ENCODE assay signal across 10 cellular contexts in the genomic region with DNA sequence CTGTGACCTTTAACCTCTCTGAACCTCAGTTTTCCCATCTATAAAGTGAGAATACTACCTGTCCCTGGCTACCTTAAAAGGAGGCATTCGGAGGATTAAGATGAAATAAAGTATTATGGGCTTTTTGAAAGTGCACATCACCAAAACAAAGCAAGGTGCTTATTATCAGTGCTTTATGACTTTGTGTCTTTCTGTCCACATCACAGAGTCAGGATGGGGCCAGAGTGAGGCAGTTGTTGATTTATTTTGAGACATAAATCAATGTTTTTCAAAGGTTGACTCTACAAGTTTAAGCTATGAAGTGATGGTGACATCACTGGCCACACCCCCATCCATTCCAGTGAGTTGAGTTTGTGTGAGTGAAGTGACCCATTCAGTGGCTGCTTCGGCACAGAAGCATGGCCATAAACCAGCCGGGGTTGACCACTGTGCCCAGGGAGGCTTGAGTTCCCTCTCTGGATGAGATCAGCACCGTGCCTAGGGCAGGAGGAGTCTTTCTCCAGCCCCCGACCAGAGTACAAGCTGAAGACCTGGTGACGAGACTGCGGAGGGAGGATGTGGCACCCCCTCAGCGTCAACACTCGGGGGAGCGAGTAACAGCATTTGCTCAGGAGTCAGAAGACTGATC.
DNase-seq lines count a peak whose midpoint lies in the region; ATAC-seq, FAIRE-seq and TF ChIP-seq lines count a peak whose summit lies in the region.
"Had no signal": no experiment of that assay in that cellular context is flagged by ENCODE, and none has a peak within 500 bp of the region (broad histone marks: within the 10 kb centered on the region; RNA-seq: fewer than 3 reads in every experiment).

No MANE protein-coding gene starts in this region.

- no peak for FAIRE-seq in kidney (lab: Jason Lieb, UNC)

- H3K36me3 Mint-ChIP-seq in activated CD4-positive, alpha-beta T cell treated with anti-CD3 and anti-CD28 coated beads, Interleukin-2, amount 10 ng/mL, durations not matched to agents 24 days and 14 days (ENCODE audit: low read depth), result no peaks in the 10 kb centered on the region
- H3K36me3 Mint-ChIP-seq: natural killer cell treated with Interleukin-12 subunit alpha and Interleukin-12 subunit beta and Interleukin-15 and Interleukin-18, amount 100 ng/mL, for 72 hours had no signal

- H3K9me3 ChIP-seq in breast epithelium, result no peaks in the 10 kb centered on the region
- no peaks in the 10 kb centered on the region for H3K9me3 ChIP-seq in kidney (ENCODE audit: control insufficient read depth in 1 of 2, low read length in 2 of 2)
- H3K9me3 ChIP-seq in smooth muscle cell (replicated peaks; ENCODE audit: low read depth), result no peaks in the 10 kb centered on the region

- H3F3A ChIP-seq in smooth muscle cell (ENCODE audit: low read depth), result peaks cover 13% of the 10 kb centered on the region

- H3K4me1 ChIP-seq in breast epithelium (peaks cover 0 to 19% of the 10 kb centered on the region in 2 donors), kidney (ENCODE audit: control insufficient read depth in 1 of 2, insufficient read depth in 1 of 2, low read depth in 1 of 2, low read length in 2 of 2) (peaks cover 11 to 21% of the 10 kb centered on the region in 2 donors), smooth muscle cell (ENCODE audit: low read depth) (peaks cover 16% of the 10 kb centered on the region)

- H3K4me1 Mint-ChIP-seq in activated CD4-positive, alpha-beta T cell treated with anti-CD3 and anti-CD28 coated beads, Interleukin-2, amount 10 ng/mL, durations not matched to agents 24 days and 14 days, result peaks cover 4% of the 10 kb centered on the region

- no peaks in the 10 kb centered on the region for H3K27me3 ChIP-seq in breast epithelium
- H3K27me3 ChIP-seq in smooth muscle cell (ENCODE audit: low read depth), result no peaks in the 10 kb centered on the region

- H3K27ac Mint-ChIP-seq in activated CD4-positive, alpha-beta T cell treated with anti-CD3 and anti-CD28 coated beads, Interleukin-2, amount 10 ng/mL, durations not matched to agents 24 days and 14 days, result no peak overlapping the region

- no peak overlapping the region for H3K4me3 Mint-ChIP-seq in activated CD4-positive, alpha-beta T cell treated with anti-CD3 and anti-CD28 coated beads, Interleukin-2, amount 10 ng/mL, durations not matched to agents 24 days and 14 days
- H3K4me3 Mint-ChIP-seq: natural killer cell treated with Interleukin-12 subunit alpha and Interleukin-12 subunit beta and Interleukin-15 and Interleukin-18, amount 100 ng/mL, for 72 hours had no signal

- H2AFZ ChIP-seq in smooth muscle cell (ENCODE audit: low read depth), result no peak overlapping the region

- no peak overlapping the region for H3K4me2 ChIP-seq in smooth muscle cell

- no peaks in the 10 kb centered on the region for H3K36me3 ChIP-seq in breast epithelium
- H3K36me3 ChIP-seq in kidney (ENCODE audit: control insufficient read depth in 1 of 2, insufficient read depth in 2 of 2, low read length in 2 of 2), result no peaks in the 10 kb centered on the region
- no peaks in the 10 kb centered on the region for H3K36me3 ChIP-seq in smooth muscle cell (ENCODE audit: low read depth)

- TF ChIP-seq CTCF in breast epithelium (IDR thresholded peaks at IDR 0.05) (no peak), kidney (IDR thresholded peaks at IDR 0.05; ENCODE audit: borderline replicate concordance, extremely low read depth, insufficient read depth) (no peak), smooth muscle cell (IDR thresholded peaks at IDR 0.05; ENCODE audit: borderline replicate concordance, insufficient read depth, poor library complexity, severe bottlenecking) (no peak)

- peak; percentile 61 for DNase-seq in HK-2 (ENCODE audit: unreplicated experiment)
- DNase-seq in breast epithelium (ENCODE audit: low spot score in 2 of 2), result no peak
- DNase-seq in kidney, result peak; percentile 87
- no peak for DNase-seq in smooth muscle cell (lab: John Stamatoyannopoulos, UW; ENCODE audit: unreplicated experiment)
- no peak for DNase-seq in activated CD8-positive, alpha-beta memory T cell treated with anti-CD3 and anti-CD28 coated beads, Interleukin-2, amount 50 U/mL, for 48 hours
- no peak for DNase-seq in activated CD4-positive, alpha-beta T cell treated with anti-CD3 and anti-CD28 coated beads, Interleukin-2, amount 10 ng/mL, durations not matched to agents 24 days and 14 days
- DNase-seq: activated gamma-delta T cell treated with Interleukin-2 at 50 U/mL for 16 hours had no signal

- H3K9ac ChIP-seq in kidney (ENCODE audit: low read length in 2 of 2) (peak overlapping the region in 1 of 2 donors; percentile 29), smooth muscle cell (ENCODE audit: low read depth) (peak overlapping the region; percentile 11)

- H3K4me3 ChIP-seq in breast epithelium (no peak overlapping the region), kidney (ENCODE audit: low read length in 2 of 2) (no peak overlapping the region), smooth muscle cell (no peak overlapping the region)

- no peaks in the 10 kb centered on the region for H3K27me3 Mint-ChIP-seq in activated CD4-positive, alpha-beta T cell treated with anti-CD3 and anti-CD28 coated beads, Interleukin-2, amount 10 ng/mL, durations not matched to agents 24 days and 14 days
- H3K27me3 Mint-ChIP-seq: natural killer cell treated with Interleukin-12 subunit alpha and Interleukin-12 subunit beta and Interleukin-15 and Interleukin-18, amount 100 ng/mL, for 72 hours had no signal

- no peaks in the 10 kb centered on the region for H4K20me1 ChIP-seq in smooth muscle cell (ENCODE audit: low read depth)

- ATAC-seq in GM21825 (IDR thresholded peaks at IDR 0.05; ENCODE audit: unreplicated experiment) (no peak), HG03432 (IDR thresholded peaks at IDR 0.05; ENCODE audit: unreplicated experiment) (no peak)
- ATAC-seq: natural killer cell treated with Interleukin-12 subunit alpha and Interleukin-12 subunit beta and Interleukin-15 and Interleukin-18, amount 100 ng/mL, for 72 hours had no signal

- peak overlapping the region; percentile 64 to 71 for H3K27ac ChIP-seq in breast epithelium
- H3K27ac ChIP-seq in kidney (ENCODE audit: low read depth in 2 of 2, low read length in 2 of 2), result peak overlapping the region; percentile 29 to 65
- H3K27ac ChIP-seq in smooth muscle cell (ENCODE audit: low read depth), result peak overlapping the region; percentile 74

- TF ChIP-seq POLR2A in breast epithelium (IDR thresholded peaks at IDR 0.05), result no peak

- WGBS in smooth muscle cell (ENCODE audit: low lambda C conversion rate), result 70% methylated on average over 10 of the region's 10 CpGs

- intact Hi-C loops in breast epithelium (cut with DNase I; ENCODE audit: low total_unique reads) (no loop called here), kidney (cut with DNase I) (no loop called here)
- intact Hi-C loops in activated CD4-positive, alpha-beta T cell treated with anti-CD3 and anti-CD28 coated beads, Interleukin-2, amount 10 ng/mL, durations not matched to agents 24 days and 14 days (cut with micrococcal nuclease), result no loop called here

- H3K9me3 Mint-ChIP-seq in activated CD4-positive, alpha-beta T cell treated with anti-CD3 and anti-CD28 coated beads, Interleukin-2, amount 10 ng/mL, durations not matched to agents 24 days and 14 days, result peaks cover 6% of the 10 kb centered on the region

- H3K79me2 ChIP-seq in smooth muscle cell (ENCODE audit: low read depth), result no peaks in the 10 kb centered on the region

Comparison
In these comparisons a context has a peak if more than half of its experiments do, and no peak if none do; other contexts are left out.
1. DNase-seq: peak in HK-2 (single experiment) and kidney (single experiment); none in breast epithelium (0 of 2), smooth muscle cell (single experiment), activated CD8-positive, alpha-beta memory T cell treated with anti-CD3 and anti-CD28 coated beads, Interleukin-2, amount 50 U/mL, for 48 hours (single experiment) and activated CD4-positive, alpha-beta T cell treated with anti-CD3 and anti-CD28 coated beads, Interleukin-2, amount 10 ng/mL, durations not matched to agents 24 days and 14 days (single experiment).
2. Peak in every context shown above with its lines, with median percentiles within 50 percentile points of each other: H3K27ac ChIP-seq.